ENCODE assay signal across 16 cellular contexts in the genomic region with DNA sequence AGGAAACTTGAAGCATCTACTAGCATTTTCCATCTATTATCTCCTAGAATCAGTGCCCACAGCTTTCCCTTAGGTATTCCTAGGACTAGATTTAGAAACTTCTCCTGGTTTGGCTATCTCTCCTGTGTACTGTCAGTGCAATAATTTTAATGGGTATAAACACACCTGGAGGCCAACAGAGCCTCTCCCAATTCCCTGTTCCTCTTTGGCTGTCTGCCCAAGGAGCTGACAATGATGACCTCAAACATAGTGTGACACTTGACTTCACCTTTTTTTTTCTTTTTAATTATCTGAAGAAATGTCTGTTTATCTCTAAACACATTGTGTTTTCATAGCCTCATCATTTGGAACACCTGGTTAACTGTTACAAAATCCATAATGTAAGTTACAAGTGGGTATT.
"Had no signal": no experiment of that assay in that cellular context is flagged by ENCODE, and none has a peak within 500 bp of the region (broad histone marks: within the 10 kb centered on the region; RNA-seq: fewer than 3 reads in every experiment).

No MANE protein-coding gene starts in this region.

- H3K36me3 ChIP-seq: left lung, transverse colon, vagina had no signal

- H3K4me3 ChIP-seq: coronary artery, left lung, psoas muscle, transverse colon, vagina had no signal

- H3K36me3 Mint-ChIP-seq: activated naive CD8-positive, alpha-beta T cell treated with anti-CD3 and anti-CD28 coated beads for 36 hours; naive B cell had no signal

- H3K27ac Mint-ChIP-seq: activated naive CD8-positive, alpha-beta T cell treated with anti-CD3 and anti-CD28 coated beads for 36 hours; naive B cell had no signal

- H3K9me3 Mint-ChIP-seq: activated naive CD8-positive, alpha-beta T cell treated with anti-CD3 and anti-CD28 coated beads for 36 hours; naive B cell had no signal

- ATAC-seq: psoas muscle, right cardiac atrium had no signal

- H3K9me3 ChIP-seq: left lung, psoas muscle, transverse colon, vagina had no signal

- H3K4me3 Mint-ChIP-seq: activated naive CD8-positive, alpha-beta T cell treated with anti-CD3 and anti-CD28 coated beads for 36 hours; naive B cell; neural crest cell had no signal

- DNase-seq: activated CD4-positive, alpha-beta T cell treated with anti-CD3 and anti-CD28 coated beads, Interleukin-2, amount 50 U/mL, for 48 hours; activated naive CD8-positive, alpha-beta T cell treated with anti-CD3 and anti-CD28 coated beads for 36 hours; amniotic stem cell; erythroblast; head of caudate nucleus; kidney; left lung; naive B cell; psoas muscle; right cardiac atrium; stimulated activated CD4-positive, alpha-beta T cell treated with anti-CD3 and anti-CD28 coated beads, Interleukin-2, amount 100 ng/mL, for 24 hours; stimulated activated naive CD4-positive, alpha-beta T cell treated with Interleukin-2 at 50 U/mL for 16 hours; transverse colon had no signal

- H3K4me1 Mint-ChIP-seq: activated naive CD8-positive, alpha-beta T cell treated with anti-CD3 and anti-CD28 coated beads for 36 hours; naive B cell had no signal

- H3K27me3 ChIP-seq: left lung, transverse colon, vagina had no signal

- H3K27ac ChIP-seq: coronary artery, left lung, psoas muscle, transverse colon, vagina had no signal

- H3K4me1 ChIP-seq: left lung, psoas muscle, transverse colon, vagina had no signal

- H3K27me3 Mint-ChIP-seq: activated naive CD8-positive, alpha-beta T cell treated with anti-CD3 and anti-CD28 coated beads for 36 hours had no signal
